In genomic region chr11:97454988-97455387, GRCh38 we compare ENCODE assay signal across 11 cellular contexts.
DNase-seq lines count a peak whose midpoint lies in the region; ATAC-seq and TF ChIP-seq lines count a peak whose summit lies in the region.
"Had no signal": no experiment of that assay in that cellular context is flagged by ENCODE, and none has a peak within 500 bp of the region (broad histone marks: within the 10 kb centered on the region; RNA-seq: fewer than 3 reads in every experiment).

No MANE protein-coding gene starts in this region.

- ATAC-seq in HG02678 (IDR thresholded peaks at IDR 0.05; ENCODE audit: unreplicated experiment) (no peak), HG02798 (IDR thresholded peaks at IDR 0.05; ENCODE audit: poor library complexity, unreplicated experiment) (no peak)

- peak; percentile 59 for TF ChIP-seq CTCF in HFFc6 (IDR thresholded peaks at IDR 0.05)

- no peaks in the 10 kb centered on the region; the same call in 1 of the 2 replicates for H3K4me1 Mint-ChIP-seq in HFFc6 (ENCODE audit: low read depth)
- H3K4me1 Mint-ChIP-seq: activated naive CD8-positive, alpha-beta T cell treated with anti-CD3 and anti-CD28 coated beads, Interleukin-2, amount 10 ng/mL, durations not matched to agents 7 days and 5 days had no signal

- peaks cover 4% of the 10 kb centered on the region; the same call in 1 of the 2 replicates for H3K9me3 Mint-ChIP-seq in HFFc6

- DNase-seq in HFFc6 (no peak), NCI-H446 treated with DMSO at 0.1 percent for 48 hours (lab: John Stamatoyannopoulos, UW) (peak; percentile 37), T47D (ENCODE audit: low read depth in 1 of 2, low spot score in 1 of 2) (peak; percentile 29 to 75), midbrain (lab: John Stamatoyannopoulos, UW) (peak; percentile 5), NCI-H2227 treated with DMSO at 0.1 percent for 48 hours (lab: John Stamatoyannopoulos, UW) (no peak)
- no peak for DNase-seq in activated CD4-positive, alpha-beta T cell treated with anti-CD3 and anti-CD28 coated beads for 48 hours
- DNase-seq: activated naive CD8-positive, alpha-beta T cell treated with anti-CD3 and anti-CD28 coated beads, Interleukin-2, amount 10 ng/mL, durations not matched to agents 7 days and 5 days; GDM1; NCI-H2029 treated with DMSO at 0.1 percent for 48 hours had no signal

- in situ Hi-C loops in T47D (cut with HindIII; ENCODE audit: low pct_unique_long_range_greater_than_20kb, low sequenced_read_pairs) = no loop called here

- peak overlapping the region; percentile 81; the same call in 1 of the 2 replicates for H3K4me3 Mint-ChIP-seq in HFFc6
- H3K4me3 Mint-ChIP-seq: activated naive CD8-positive, alpha-beta T cell treated with anti-CD3 and anti-CD28 coated beads, Interleukin-2, amount 10 ng/mL, durations not matched to agents 7 days and 5 days had no signal

- no peak overlapping the region for H3K27ac Mint-ChIP-seq in HFFc6
- H3K27ac Mint-ChIP-seq: activated naive CD8-positive, alpha-beta T cell treated with anti-CD3 and anti-CD28 coated beads, Interleukin-2, amount 10 ng/mL, durations not matched to agents 7 days and 5 days had no signal

- H3K27me3 Mint-ChIP-seq in HFFc6 (ENCODE audit: insufficient read depth) = no peaks in the 10 kb centered on the region
- H3K27me3 Mint-ChIP-seq: activated naive CD8-positive, alpha-beta T cell treated with anti-CD3 and anti-CD28 coated beads, Interleukin-2, amount 10 ng/mL, durations not matched to agents 7 days and 5 days had no signal

- H3K36me3 Mint-ChIP-seq in HFFc6 (ENCODE audit: low read depth) = no peaks in the 10 kb centered on the region
- H3K36me3 Mint-ChIP-seq: activated naive CD8-positive, alpha-beta T cell treated with anti-CD3 and anti-CD28 coated beads, Interleukin-2, amount 10 ng/mL, durations not matched to agents 7 days and 5 days had no signal

Comparison
In these comparisons a context has a peak if more than half of its experiments do, and no peak if none do; other contexts are left out.
1. DNase-seq: peak in NCI-H446 treated with DMSO at 0.1 percent for 48 hours (single experiment), T47D (2 of 2) and midbrain (single experiment); none in HFFc6 (single experiment), activated CD4-positive, alpha-beta T cell treated with anti-CD3 and anti-CD28 coated beads for 48 hours (single experiment) and NCI-H2227 treated with DMSO at 0.1 percent for 48 hours (single experiment).